ENCODE assay signal across 19 cellular contexts in the genomic region with DNA sequence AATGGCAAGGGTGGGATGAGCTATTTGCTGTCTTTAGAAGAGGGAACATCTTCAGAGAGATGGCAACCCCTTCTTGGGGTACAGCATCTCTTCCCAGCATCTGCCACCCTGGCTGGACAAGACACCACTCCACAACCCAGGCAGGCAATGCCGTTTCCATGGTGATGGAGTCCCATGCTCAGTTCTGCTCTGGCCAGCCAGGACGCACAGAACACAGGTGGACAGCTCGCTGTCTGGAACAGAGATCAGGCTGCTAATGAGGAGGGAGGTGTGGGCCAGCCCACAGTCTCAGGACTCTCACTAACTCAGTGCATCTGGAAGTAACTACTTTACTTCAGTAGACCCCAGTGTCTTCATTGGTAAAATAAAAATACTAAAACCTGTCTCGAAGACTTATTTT.
"Had no signal": no experiment of that assay in that cellular context is flagged by ENCODE, and none has a peak within 500 bp of the region (broad histone marks: within the 10 kb centered on the region; RNA-seq: fewer than 3 reads in every experiment).

No MANE protein-coding gene starts in this region.

- H3K36me3 ChIP-seq: esophagus muscularis mucosa, heart right ventricle, left lung, lower lobe of right lung had no signal

- H3K27ac ChIP-seq: coronary artery, dorsolateral prefrontal cortex, esophagus muscularis mucosa, foreskin keratinocyte, heart right ventricle, left lung, lower lobe of right lung had no signal

- H3K36me3 Mint-ChIP-seq: mesothelial cell of epicardium, naive B cell had no signal

- H3K4me3 Mint-ChIP-seq: mesothelial cell of epicardium, naive B cell had no signal

- H3K27ac Mint-ChIP-seq: mesothelial cell of epicardium had no signal

- H3K9me3 ChIP-seq: esophagus muscularis mucosa, lower lobe of right lung, mucosa of descending colon had no signal

- H3K4me1 ChIP-seq: esophagus muscularis mucosa, foreskin keratinocyte, heart right ventricle, left lung, lower lobe of right lung had no signal

- DNase-seq: dermis blood vessel endothelial cell; dorsolateral prefrontal cortex; effector CD4-positive, alpha-beta T cell; effector memory CD4-positive, alpha-beta T cell; foreskin keratinocyte; glutamatergic neuron; head of caudate nucleus; heart right ventricle; hippocampal formation; left cardiac atrium; left lung; left ventricle myocardium superior; lower lobe of right lung; mesenchymal stem cell; mucosa of descending colon; naive B cell had no signal

- ATAC-seq: foreskin keratinocyte, heart right ventricle, left cardiac atrium, left lung, left ventricle myocardium superior, lower lobe of right lung, mucosa of descending colon had no signal

- H3K27me3 ChIP-seq: esophagus muscularis mucosa, heart right ventricle, left lung had no signal

- H3K4me3 ChIP-seq: coronary artery, dorsolateral prefrontal cortex, esophagus muscularis mucosa, heart right ventricle, left lung, lower lobe of right lung, mucosa of descending colon had no signal

- H3K4me1 Mint-ChIP-seq: mesothelial cell of epicardium, naive B cell had no signal
